Comparison of ENCODE assay signal across 8 cellular contexts in the genomic region with DNA sequence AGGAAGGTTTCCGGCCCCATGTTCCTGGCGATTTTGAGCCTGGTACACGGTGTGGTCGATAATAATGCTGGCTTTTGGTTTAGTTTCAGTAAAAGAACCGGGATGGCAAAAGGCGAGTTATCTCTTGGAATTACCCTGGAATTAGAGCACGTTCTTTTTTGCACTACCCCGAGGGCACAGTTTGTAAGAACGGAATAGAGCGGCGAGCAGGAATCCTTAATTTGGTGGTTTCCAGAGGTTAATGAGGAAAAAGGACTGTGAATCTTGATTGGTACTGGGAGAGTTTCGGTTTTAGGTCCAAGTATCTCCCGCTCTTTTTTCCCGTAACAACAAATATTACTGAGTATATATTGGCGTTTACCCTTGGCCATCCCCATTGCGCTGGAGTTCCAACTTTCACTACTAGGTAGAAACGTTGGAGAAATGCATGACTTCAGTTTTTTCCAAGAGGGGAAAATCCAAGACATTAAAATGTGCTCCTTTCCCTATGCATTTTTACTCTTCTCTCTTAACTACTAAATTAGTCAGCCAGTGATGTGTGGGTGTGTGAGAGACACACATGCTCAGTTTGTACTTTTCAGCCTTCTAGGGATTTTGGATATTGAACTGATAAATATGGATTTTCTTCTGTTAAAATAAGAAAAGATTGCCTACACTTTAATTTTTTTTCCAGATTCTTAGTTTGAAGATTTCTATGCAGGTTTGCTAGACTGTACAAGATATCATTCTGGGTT.
DNase-seq lines count a peak whose midpoint lies in the region; ATAC-seq and TF ChIP-seq lines count a peak whose summit lies in the region.

No MANE protein-coding gene starts in this region.

- H3K4me1 ChIP-seq in BLaER1 (peaks cover 14% of the 10 kb centered on the region), right atrium auricular region (peaks cover 0 to 11% of the 10 kb centered on the region in 2 donors)

- no peaks in the 10 kb centered on the region for H3K9me3 Mint-ChIP-seq in activated T-helper 1 cell treated with anti-CD3 and anti-CD28 coated beads, Interleukin-12 subunit alpha, Interleukin-12 subunit beta, Interleukin-2, Interleukin-4 antibody, amounts not matched to agents 30 ng/mL and 10 ng/mL and 1 ng/mL, durations not matched to agents 14 hours and 24 hours and 36 hours

- peak overlapping the region; percentile 82 for H3K9ac ChIP-seq in BLaER1

- DNase-seq in HT1080 (ENCODE audit: low read depth) (peak; percentile 36), right atrium auricular region (ENCODE audit: low spot score) (no peak), sciatic nerve (ENCODE audit: low spot score) (no peak)
- DNase-seq in activated T-helper 1 cell treated with anti-CD3 and anti-CD28 coated beads, Interleukin-12 subunit alpha, Interleukin-12 subunit beta, Interleukin-2, Interleukin-4 antibody, amounts not matched to agents 30 ng/mL and 10 ng/mL and 1 ng/mL, durations not matched to agents 14 hours and 24 hours and 36 hours (ENCODE audit: low spot score), result no peak
- no peak for DNase-seq in stimulated activated CD4-positive, alpha-beta T cell treated with anti-CD3 and anti-CD28 coated beads, Interleukin-12 subunit alpha, Interleukin-12 subunit beta, amount 100 ng/mL, for 4 hours

- peak; percentile 27 for ATAC-seq in sciatic nerve
- ATAC-seq in HG02840 (IDR thresholded peaks at IDR 0.05; ENCODE audit: low FRiP score, unreplicated experiment), result no peak
- no peak for ATAC-seq in HG02642 (IDR thresholded peaks at IDR 0.05; ENCODE audit: poor library complexity, unreplicated experiment)

- intact Hi-C loops in activated T-helper 1 cell treated with anti-CD3 and anti-CD28 coated beads, Interleukin-12 subunit alpha, Interleukin-12 subunit beta, Interleukin-2, Interleukin-4 antibody, amounts not matched to agents 30 ng/mL and 10 ng/mL and 1 ng/mL, durations not matched to agents 14 hours and 24 hours and 36 hours (cut with micrococcal nuclease), result loop anchor here (1.0 to 10.0 kb wide), 10 partner anchors 51 to 897 kb away; a partner anchor contains a TSS
- intact Hi-C loops in sciatic nerve (cut with DNase I), result no loop called here

- peak in 1 of 2 donors; percentile 11 for TF ChIP-seq CTCF in right atrium auricular region (IDR thresholded peaks at IDR 0.05)

- no peaks in the 10 kb centered on the region for H3K27me3 ChIP-seq in BLaER1
- no peaks in the 10 kb centered on the region for H3K27me3 ChIP-seq in right atrium auricular region

- peak overlapping the region; percentile 100 for H3K27ac Mint-ChIP-seq in activated T-helper 1 cell treated with anti-CD3 and anti-CD28 coated beads, Interleukin-12 subunit alpha, Interleukin-12 subunit beta, Interleukin-2, Interleukin-4 antibody, amounts not matched to agents 30 ng/mL and 10 ng/mL and 1 ng/mL, durations not matched to agents 14 hours and 24 hours and 36 hours

- H3K36me3 ChIP-seq in BLaER1, result no peaks in the 10 kb centered on the region
- H3K36me3 ChIP-seq in right atrium auricular region, result no peaks in the 10 kb centered on the region

- H3K4me1 Mint-ChIP-seq in activated T-helper 1 cell treated with anti-CD3 and anti-CD28 coated beads, Interleukin-12 subunit alpha, Interleukin-12 subunit beta, Interleukin-2, Interleukin-4 antibody, amounts not matched to agents 30 ng/mL and 10 ng/mL and 1 ng/mL, durations not matched to agents 14 hours and 24 hours and 36 hours (ENCODE audit: low read depth), result peaks cover 11% of the 10 kb centered on the region

- H3K4me3 Mint-ChIP-seq in activated T-helper 1 cell treated with anti-CD3 and anti-CD28 coated beads, Interleukin-12 subunit alpha, Interleukin-12 subunit beta, Interleukin-2, Interleukin-4 antibody, amounts not matched to agents 30 ng/mL and 10 ng/mL and 1 ng/mL, durations not matched to agents 14 hours and 24 hours and 36 hours, result peak overlapping the region; percentile 95

- no peaks in the 10 kb centered on the region for H4K20me1 ChIP-seq in BLaER1

- peak overlapping the region; percentile 84 for H3K4me2 ChIP-seq in BLaER1

- H3K27ac ChIP-seq in BLaER1, result peak overlapping the region; percentile 90
- peak overlapping the region; percentile 89 to 98 for H3K27ac ChIP-seq in right atrium auricular region

- H3K27me3 Mint-ChIP-seq in activated T-helper 1 cell treated with anti-CD3 and anti-CD28 coated beads, Interleukin-12 subunit alpha, Interleukin-12 subunit beta, Interleukin-2, Interleukin-4 antibody, amounts not matched to agents 30 ng/mL and 10 ng/mL and 1 ng/mL, durations not matched to agents 14 hours and 24 hours and 36 hours (ENCODE audit: insufficient read depth), result no peaks in the 10 kb centered on the region

- H3K4me3 ChIP-seq in BLaER1 (peak overlapping the region; percentile 76), right atrium auricular region (peak overlapping the region; percentile 74 to 84)

- peaks cover 3% of the 10 kb centered on the region for H3K36me3 Mint-ChIP-seq in activated T-helper 1 cell treated with anti-CD3 and anti-CD28 coated beads, Interleukin-12 subunit alpha, Interleukin-12 subunit beta, Interleukin-2, Interleukin-4 antibody, amounts not matched to agents 30 ng/mL and 10 ng/mL and 1 ng/mL, durations not matched to agents 14 hours and 24 hours and 36 hours (ENCODE audit: low read depth)

- H3K9me3 ChIP-seq in BLaER1 (peaks cover 15% of the 10 kb centered on the region), right atrium auricular region (no peaks in the 10 kb centered on the region)
